Comparison of ENCODE assay signal across 22 cellular contexts in genomic region chr1:221200464-221200863, GRCh38.
DNase-seq lines count a peak whose midpoint lies in the region; ATAC-seq and TF ChIP-seq lines count a peak whose summit lies in the region.
"Had no signal": no experiment of that assay in that cellular context is flagged by ENCODE, and none has a peak within 500 bp of the region (broad histone marks: within the 10 kb centered on the region; RNA-seq: fewer than 3 reads in every experiment).

No MANE protein-coding gene starts in this region.

- H3K4me3 ChIP-seq in GM23248, result no peak overlapping the region
- H3K4me3 ChIP-seq: colonic mucosa, MG63, vagina had no signal

- no peaks in the 10 kb centered on the region for H3F3A ChIP-seq in GM23248 (ENCODE audit: insufficient read depth)

- H3K36me3 Mint-ChIP-seq in activated CD8-positive, alpha-beta T cell treated with anti-CD3 and anti-CD28 coated beads for 36 hours (ENCODE audit: low read depth), result no peaks in the 10 kb centered on the region
- no peaks in the 10 kb centered on the region for H3K36me3 Mint-ChIP-seq in activated CD8-positive, alpha-beta T cell treated with anti-CD3 and anti-CD28 coated beads, Interleukin-2, amount 10 ng/mL, durations not matched to agents 7 days and 5 days (ENCODE audit: low read depth)
- no peaks in the 10 kb centered on the region for H3K36me3 Mint-ChIP-seq in stimulated activated memory B cell treated with anti-CD40 and anti-IgM and Interleukin-4, amounts not matched to agents 10 μg/mL and 1 μg/mL and 100 μg/mL, for 72 hours
- H3K36me3 Mint-ChIP-seq: naive thymus-derived CD4-positive, alpha-beta T cell had no signal

- peaks cover 1% of the 10 kb centered on the region for H3K9me3 Mint-ChIP-seq in activated CD8-positive, alpha-beta T cell treated with anti-CD3 and anti-CD28 coated beads for 36 hours
- no peaks in the 10 kb centered on the region for H3K9me3 Mint-ChIP-seq in activated CD8-positive, alpha-beta T cell treated with anti-CD3 and anti-CD28 coated beads, Interleukin-2, amount 10 ng/mL, durations not matched to agents 7 days and 5 days (ENCODE audit: insufficient read depth)
- H3K9me3 Mint-ChIP-seq in stimulated activated memory B cell treated with anti-CD40 and anti-IgM and Interleukin-4, amounts not matched to agents 10 μg/mL and 1 μg/mL and 100 μg/mL, for 72 hours, result peaks cover 7% of the 10 kb centered on the region

- no peaks in the 10 kb centered on the region for H4K20me1 ChIP-seq in GM23248 (ENCODE audit: insufficient read depth)

- H3K4me2 ChIP-seq in GM23248 (ENCODE audit: unreplicated experiment), result no peak overlapping the region

- CTCF ChIA-PET in activated CD8-positive, alpha-beta T cell treated with anti-CD3 and anti-CD28 coated beads for 36 hours (lab: Charles Lee), result no interaction called here
- CTCF ChIA-PET in activated CD8-positive, alpha-beta T cell treated with anti-CD3 and anti-CD28 coated beads, Interleukin-2, amount 10 ng/mL, durations not matched to agents 7 days and 5 days (lab: Charles Lee), result no interaction called here

- no peak overlapping the region for H3K9ac ChIP-seq in GM23248

- no peaks in the 10 kb centered on the region for H3K9me3 ChIP-seq in GM23248 (ENCODE audit: low read depth)
- H3K9me3 ChIP-seq: colonic mucosa, vagina had no signal

- H3K27me3 Mint-ChIP-seq in activated CD8-positive, alpha-beta T cell treated with anti-CD3 and anti-CD28 coated beads for 36 hours, result no peaks in the 10 kb centered on the region
- H3K27me3 Mint-ChIP-seq in activated CD8-positive, alpha-beta T cell treated with anti-CD3 and anti-CD28 coated beads, Interleukin-2, amount 10 ng/mL, durations not matched to agents 7 days and 5 days (ENCODE audit: low read depth), result peaks cover 2% of the 10 kb centered on the region
- no peaks in the 10 kb centered on the region for H3K27me3 Mint-ChIP-seq in stimulated activated memory B cell treated with anti-CD40 and anti-IgM and Interleukin-4, amounts not matched to agents 10 μg/mL and 1 μg/mL and 100 μg/mL, for 72 hours

- no peaks in the 10 kb centered on the region for H3K36me3 ChIP-seq in GM23248 (ENCODE audit: low read depth)
- H3K36me3 ChIP-seq: colonic mucosa, MG63, vagina had no signal

- no peak overlapping the region for H3K27ac Mint-ChIP-seq in activated CD8-positive, alpha-beta T cell treated with anti-CD3 and anti-CD28 coated beads for 36 hours
- no peak overlapping the region for H3K27ac Mint-ChIP-seq in activated CD8-positive, alpha-beta T cell treated with anti-CD3 and anti-CD28 coated beads, Interleukin-2, amount 10 ng/mL, durations not matched to agents 7 days and 5 days
- no peak overlapping the region for H3K27ac Mint-ChIP-seq in stimulated activated memory B cell treated with anti-CD40 and anti-IgM and Interleukin-4, amounts not matched to agents 10 μg/mL and 1 μg/mL and 100 μg/mL, for 72 hours
- H3K27ac Mint-ChIP-seq: activated T-helper 1 cell treated with anti-CD3 and anti-CD28 coated beads, Interleukin-12 subunit alpha, Interleukin-12 subunit beta, Interleukin-2, Interleukin-4 antibody, amounts not matched to agents 30 ng/mL and 10 ng/mL and 1 ng/mL, durations not matched to agents 14 hours and 24 hours and 36 hours; naive thymus-derived CD4-positive, alpha-beta T cell had no signal

- H3K27me3 ChIP-seq in GM23248 (replicated peaks; ENCODE audit: insufficient read depth), result no peaks in the 10 kb centered on the region
- H3K27me3 ChIP-seq: colonic mucosa, MG63, vagina had no signal

- no peak for TF ChIP-seq CTCF in activated CD8-positive, alpha-beta T cell treated with anti-CD3 and anti-CD28 coated beads for 36 hours (IDR thresholded peaks at IDR 0.05)

- no peak overlapping the region for H3K27ac ChIP-seq in GM23248
- H3K27ac ChIP-seq: colonic mucosa, vagina had no signal

- no peak for DNase-seq in activated CD8-positive, alpha-beta T cell treated with anti-CD3 and anti-CD28 coated beads for 36 hours
- DNase-seq in activated CD8-positive, alpha-beta T cell treated with anti-CD3 and anti-CD28 coated beads, Interleukin-2, amount 10 ng/mL, durations not matched to agents 7 days and 5 days, result no peak
- no peak for DNase-seq in RKO (ENCODE audit: low spot score)
- no peak for DNase-seq in GM23248
- DNase-seq: 8988T; colonic mucosa; DMS79; left cardiac atrium; mesenchymal stem cell; MG63; naive thymus-derived CD4-positive, alpha-beta T cell; NCI-H2171 treated with DMSO at 0.1 percent for 48 hours; OCI-M1; retina; Right ventricle myocardium superior; stimulated activated CD4-positive, alpha-beta T cell treated with anti-CD3 and anti-CD28 coated beads, Interleukin-12 subunit alpha, Interleukin-12 subunit beta, amount 100 ng/mL, for 4 hours had no signal

- in situ Hi-C loops in GM23248 (cut with MboI), result loop anchor here (10.0 kb wide), 1 partner anchor 326 kb away; the partner anchor contains the start of gene HLX

- H2AFZ ChIP-seq in GM23248, result no peak overlapping the region

- peak; percentile 61 for ATAC-seq in activated CD8-positive, alpha-beta T cell treated with anti-CD3 and anti-CD28 coated beads for 36 hours
- no peak for ATAC-seq in activated CD8-positive, alpha-beta T cell treated with anti-CD3 and anti-CD28 coated beads, Interleukin-2, amount 10 ng/mL, durations not matched to agents 7 days and 5 days
- ATAC-seq in GM21529 (IDR thresholded peaks at IDR 0.05; ENCODE audit: unreplicated experiment) (peak; percentile 65), HG03280 (IDR thresholded peaks at IDR 0.05; ENCODE audit: unreplicated experiment) (peak; percentile 47), GM18511 (IDR thresholded peaks at IDR 0.05; ENCODE audit: unreplicated experiment) (no peak)
- peak; percentile 64 for ATAC-seq in stimulated activated memory B cell treated with anti-CD40 and anti-IgM and Interleukin-4, amounts not matched to agents 10 μg/mL and 1 μg/mL and 100 μg/mL, for 72 hours
- ATAC-seq: left cardiac atrium; naive thymus-derived CD4-positive, alpha-beta T cell had no signal

- intact Hi-C loops in activated CD8-positive, alpha-beta T cell treated with anti-CD3 and anti-CD28 coated beads for 36 hours (cut with micrococcal nuclease), result loop anchor here (5.0 kb wide), 1 partner anchor 388 kb away; no protein-coding TSS in a partner anchor

- peaks cover 4% of the 10 kb centered on the region; the same call in 1 of the 2 replicates for H3K4me1 ChIP-seq in GM23248 (ENCODE audit: insufficient read depth)
- H3K4me1 ChIP-seq: colonic mucosa had no signal

- H3K4me1 Mint-ChIP-seq in activated CD8-positive, alpha-beta T cell treated with anti-CD3 and anti-CD28 coated beads for 36 hours (ENCODE audit: low read depth), result no peaks in the 10 kb centered on the region
- no peaks in the 10 kb centered on the region for H3K4me1 Mint-ChIP-seq in activated CD8-positive, alpha-beta T cell treated with anti-CD3 and anti-CD28 coated beads, Interleukin-2, amount 10 ng/mL, durations not matched to agents 7 days and 5 days (ENCODE audit: low read depth)
- H3K4me1 Mint-ChIP-seq in stimulated activated memory B cell treated with anti-CD40 and anti-IgM and Interleukin-4, amounts not matched to agents 10 μg/mL and 1 μg/mL and 100 μg/mL, for 72 hours, result peaks cover 11% of the 10 kb centered on the region

- H3K9me2 ChIP-seq in GM23248 (ENCODE audit: insufficient read depth), result no peaks in the 10 kb centered on the region

- H3K79me2 ChIP-seq in GM23248 (ENCODE audit: insufficient read depth), result no peaks in the 10 kb centered on the region

- POLR2A ChIA-PET in activated CD8-positive, alpha-beta T cell treated with anti-CD3 and anti-CD28 coated beads for 36 hours (lab: Charles Lee), result no interaction called here
- POLR2A ChIA-PET in activated CD8-positive, alpha-beta T cell treated with anti-CD3 and anti-CD28 coated beads, Interleukin-2, amount 10 ng/mL, durations not matched to agents 7 days and 5 days (lab: Charles Lee), result no interaction called here

- no peak overlapping the region for H3K4me3 Mint-ChIP-seq in activated CD8-positive, alpha-beta T cell treated with anti-CD3 and anti-CD28 coated beads for 36 hours
- H3K4me3 Mint-ChIP-seq in activated CD8-positive, alpha-beta T cell treated with anti-CD3 and anti-CD28 coated beads, Interleukin-2, amount 10 ng/mL, durations not matched to agents 7 days and 5 days, result no peak overlapping the region
- no peak overlapping the region for H3K4me3 Mint-ChIP-seq in stimulated activated memory B cell treated with anti-CD40 and anti-IgM and Interleukin-4, amounts not matched to agents 10 μg/mL and 1 μg/mL and 100 μg/mL, for 72 hours
- H3K4me3 Mint-ChIP-seq: activated T-helper 1 cell treated with anti-CD3 and anti-CD28 coated beads, Interleukin-12 subunit alpha, Interleukin-12 subunit beta, Interleukin-2, Interleukin-4 antibody, amounts not matched to agents 30 ng/mL and 10 ng/mL and 1 ng/mL, durations not matched to agents 14 hours and 24 hours and 36 hours; naive thymus-derived CD4-positive, alpha-beta T cell had no signal

Comparison
In these comparisons a context has a peak if more than half of its experiments do, and no peak if none do; other contexts are left out.
1. ATAC-seq: peak in activated CD8-positive, alpha-beta T cell treated with anti-CD3 and anti-CD28 coated beads for 36 hours (single experiment), GM21529 (single experiment), HG03280 (single experiment) and stimulated activated memory B cell treated with anti-CD40 and anti-IgM and Interleukin-4, amounts not matched to agents 10 μg/mL and 1 μg/mL and 100 μg/mL, for 72 hours (single experiment); none in activated CD8-positive, alpha-beta T cell treated with anti-CD3 and anti-CD28 coated beads, Interleukin-2, amount 10 ng/mL, durations not matched to agents 7 days and 5 days (single experiment) and GM18511 (single experiment).